In genomic region chr17:2710075-2710803, GRCh38 we compare ENCODE assay signal across 1 cellular context.
TF ChIP-seq lines count a peak whose summit lies in the region.

No MANE protein-coding gene starts in this region.

TF ChIP-seq in GM23338, 12 proteins besides CTCF, POLR2A, EP300 and RAD21 (continued from another document):
- TF ChIP-seq, protein P1, sequence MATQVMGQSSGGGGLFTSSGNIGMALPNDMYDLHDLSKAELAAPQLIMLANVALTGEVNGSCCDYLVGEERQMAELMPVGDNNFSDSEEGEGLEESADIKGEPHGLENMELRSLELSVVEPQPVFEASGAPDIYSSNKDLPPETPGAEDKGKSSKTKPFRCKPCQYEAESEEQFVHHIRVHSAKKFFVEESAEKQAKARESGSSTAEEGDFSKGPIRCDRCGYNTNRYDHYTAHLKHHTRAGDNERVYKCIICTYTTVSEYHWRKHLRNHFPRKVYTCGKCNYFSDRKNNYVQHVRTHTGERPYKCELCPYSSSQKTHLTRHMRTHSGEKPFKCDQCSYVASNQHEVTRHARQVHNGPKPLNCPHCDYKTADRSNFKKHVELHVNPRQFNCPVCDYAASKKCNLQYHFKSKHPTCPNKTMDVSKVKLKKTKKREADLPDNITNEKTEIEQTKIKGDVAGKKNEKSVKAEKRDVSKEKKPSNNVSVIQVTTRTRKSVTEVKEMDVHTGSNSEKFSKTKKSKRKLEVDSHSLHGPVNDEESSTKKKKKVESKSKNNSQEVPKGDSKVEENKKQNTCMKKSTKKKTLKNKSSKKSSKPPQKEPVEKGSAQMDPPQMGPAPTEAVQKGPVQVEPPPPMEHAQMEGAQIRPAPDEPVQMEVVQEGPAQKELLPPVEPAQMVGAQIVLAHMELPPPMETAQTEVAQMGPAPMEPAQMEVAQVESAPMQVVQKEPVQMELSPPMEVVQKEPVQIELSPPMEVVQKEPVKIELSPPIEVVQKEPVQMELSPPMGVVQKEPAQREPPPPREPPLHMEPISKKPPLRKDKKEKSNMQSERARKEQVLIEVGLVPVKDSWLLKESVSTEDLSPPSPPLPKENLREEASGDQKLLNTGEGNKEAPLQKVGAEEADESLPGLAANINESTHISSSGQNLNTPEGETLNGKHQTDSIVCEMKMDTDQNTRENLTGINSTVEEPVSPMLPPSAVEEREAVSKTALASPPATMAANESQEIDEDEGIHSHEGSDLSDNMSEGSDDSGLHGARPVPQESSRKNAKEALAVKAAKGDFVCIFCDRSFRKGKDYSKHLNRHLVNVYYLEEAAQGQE (IDR thresholded peaks at IDR 0.05; ENCODE audit: unreplicated experiment), result no peak
- TF ChIP-seq ETS1 (IDR thresholded peaks at IDR 0.05) (no peak), ZNF114 (CRISPR knock-in tag; IDR thresholded peaks at IDR 0.05) (no peak)
